8 cellular contexts compared by ENCODE assay signal in genomic region chr16:9099131-9099625, GRCh38. TPM values are rescaled to one million over a fixed set of nuclear protein-coding genes. Genes with fewer than 3 reads are reported as not detected.
DNase-seq lines count a peak whose midpoint lies in the region; ATAC-seq and TF ChIP-seq lines count a peak whose summit lies in the region.

No MANE protein-coding gene starts in this region.

- peak; percentile 35 for DNase-seq in GM10248 (ENCODE audit: extremely low spot score)
- peak in 1 of 2 donors; percentile 61 for DNase-seq in activated naive CD4-positive, alpha-beta T cell treated with anti-CD3 and anti-CD28 coated beads, Interleukin-2, amount 50 U/mL, for 72 hours (ENCODE audit: low spot score in 2 of 2)
- DNase-seq in naive thymus-derived CD4-positive, alpha-beta T cell, result no peak
- no peak for DNase-seq in NCI-H1092 (lab: John Stamatoyannopoulos, UW)
- DNase-seq in NCI-H1105 treated with DMSO at 0.1 percent for 48 hours (lab: John Stamatoyannopoulos, UW), result no peak
- DNase-seq in iPS-NIHi11 (ENCODE audit: low spot score), result no peak
- no peak for DNase-seq in NCI-H1048 (lab: John Stamatoyannopoulos, UW)

- H3K9me3 ChIP-seq in naive thymus-derived CD4-positive, alpha-beta T cell (ENCODE audit: control insufficient read depth in 2 of 3, low read length in 3 of 3), result no peaks in the 10 kb centered on the region

- H3K4me3 ChIP-seq in naive thymus-derived CD4-positive, alpha-beta T cell (ENCODE audit: low read length), result peak overlapping the region; percentile 15

- no peaks in the 10 kb centered on the region for H3K27me3 ChIP-seq in naive thymus-derived CD4-positive, alpha-beta T cell (ENCODE audit: control insufficient read depth in 2 of 2, insufficient read depth in 2 of 2, low read length in 2 of 2)

- H3K36me3 ChIP-seq in naive thymus-derived CD4-positive, alpha-beta T cell (ENCODE audit: control insufficient read depth in 2 of 3, insufficient read depth in 3 of 3, low read length in 3 of 3), result peaks cover 8 to 57% (median 29%) of the 10 kb centered on the region in 3 experiments

- H3K9me3 Mint-ChIP-seq in activated naive CD4-positive, alpha-beta T cell treated with anti-CD3 and anti-CD28 coated beads, Interleukin-2, amount 50 U/mL, for 72 hours, result no peaks in the 10 kb centered on the region
- peaks cover 0 to 1% (median 0%) of the 10 kb centered on the region in 11 donors for H3K9me3 Mint-ChIP-seq in naive thymus-derived CD4-positive, alpha-beta T cell

- TF ChIP-seq CTCF in GM10248 (IDR thresholded peaks at IDR 0.05; ENCODE audit: control extremely low read depth, extremely low read depth, low read depth, missing control alignments), result no peak

- intact Hi-C loops in naive thymus-derived CD4-positive, alpha-beta T cell (cut with micrococcal nuclease), result loop anchor here in 1 of 2 donors (10.0 kb wide), 1 partner anchor 1286 kb away; the partner anchor contains the start of gene ATF7IP2

- H3K27me3 Mint-ChIP-seq in naive thymus-derived CD4-positive, alpha-beta T cell, result no peaks in the 10 kb centered on the region

- H3K36me3 Mint-ChIP-seq in activated naive CD4-positive, alpha-beta T cell treated with anti-CD3 and anti-CD28 coated beads, Interleukin-2, amount 50 U/mL, for 72 hours, result peaks cover 42 to 91% of the 10 kb centered on the region in 2 donors
- peaks cover 7 to 64% (median 52%) of the 10 kb centered on the region in 5 donors for H3K36me3 Mint-ChIP-seq in naive thymus-derived CD4-positive, alpha-beta T cell

- CTCF ChIA-PET in GM10248 (lab: Yijun Ruan, JAX), result interaction anchor here (1.5 kb wide), 1 partner anchor 162 kb away, joined by 3 read pairs; no protein-coding TSS in a partner anchor
- CTCF ChIA-PET in naive thymus-derived CD4-positive, alpha-beta T cell (lab: Charles Lee), result no interaction called here

- H3K4me1 ChIP-seq in naive thymus-derived CD4-positive, alpha-beta T cell (ENCODE audit: control insufficient read depth in 2 of 2, insufficient read depth in 2 of 2, low read length in 2 of 2), result peaks cover 77 to 97% of the 10 kb centered on the region in 2 donors

- peak overlapping the region; percentile 59 to 78 for H3K27ac Mint-ChIP-seq in activated naive CD4-positive, alpha-beta T cell treated with anti-CD3 and anti-CD28 coated beads, Interleukin-2, amount 50 U/mL, for 72 hours
- H3K27ac Mint-ChIP-seq in naive thymus-derived CD4-positive, alpha-beta T cell, result peak overlapping the region in 7 of 9 donors; percentile 17 to 86 (median 64)

- ATAC-seq in HG03342 (IDR thresholded peaks at IDR 0.05; ENCODE audit: unreplicated experiment), result peak; percentile 54
- ATAC-seq in activated naive CD4-positive, alpha-beta T cell treated with anti-CD3 and anti-CD28 coated beads, Interleukin-2, amount 50 U/mL, for 72 hours, result peak; percentile 52 to 89
- peak; percentile 47 for ATAC-seq in naive thymus-derived CD4-positive, alpha-beta T cell

- peak overlapping the region; percentile 64 to 81 (median 73) for H3K4me3 Mint-ChIP-seq in naive thymus-derived CD4-positive, alpha-beta T cell

- H3K27ac ChIP-seq in naive thymus-derived CD4-positive, alpha-beta T cell (ENCODE audit: low read depth, low read length), result no peak overlapping the region

- H3K4me1 Mint-ChIP-seq in naive thymus-derived CD4-positive, alpha-beta T cell, result peaks cover 83 to 96% (median 93%) of the 10 kb centered on the region in 7 donors

- POLR2A ChIA-PET in GM10248 (lab: Yijun Ruan, JAX), result interaction anchor here (1.3 to 4.9 kb wide), 2 partner anchors 7 to 15 kb away, joined by 4 to 49 read pairs; partner anchors contain the start of gene HAPSTR1
- POLR2A ChIA-PET in naive thymus-derived CD4-positive, alpha-beta T cell (lab: Charles Lee), result interaction anchor here (1.1 kb wide), 1 partner anchor 14 kb away, joined by 3 read pairs; no protein-coding TSS in a partner anchor

RNA-seq across cellular contexts. Expression of gene HAPSTR1, which starts 7.7 kb away (rescaled TPM):
- 10 to 100 TPM; 48.9 to 52.7 TPM for total RNA-seq in activated naive CD4-positive, alpha-beta T cell treated with anti-CD3 and anti-CD28 coated beads, Interleukin-2, amount 50 U/mL, for 72 hours
- 100 to 1,000 TPM in 2 of 5 experiments, 10 to 100 TPM in 3; 69.6 to 136 (median 87.3) TPM for total RNA-seq in naive thymus-derived CD4-positive, alpha-beta T cell
- polyA plus RNA-seq in naive thymus-derived CD4-positive, alpha-beta T cell, result 10 to 100 TPM; 11.4 to 17.5 TPM
